ENCODE assay signal across 12 cellular contexts in genomic region chr4:113293673-113294072, GRCh38.
A peak's percentile ranks its signal among the peaks of the same experiment; 100 is the strongest.
DNase-seq lines count a peak whose midpoint lies in the region; ATAC-seq and TF ChIP-seq lines count a peak whose summit lies in the region.
"Had no signal": no experiment of that assay in that cellular context is flagged by ENCODE, and none has a peak within 500 bp of the region (broad histone marks: within the 10 kb centered on the region; RNA-seq: fewer than 3 reads in every experiment).

No MANE protein-coding gene starts in this region.

- H3K27me3 ChIP-seq in BJ (ENCODE audit: control insufficient read depth, insufficient read depth, low read length) (no peaks in the 10 kb centered on the region), right atrium auricular region (no peaks in the 10 kb centered on the region), skeletal muscle tissue (ENCODE audit: control insufficient read depth in 3 of 3, insufficient read depth in 3 of 3, low read length in 3 of 3) (no peaks in the 10 kb centered on the region), Karpas-422 (ENCODE audit: low read length) (no peaks in the 10 kb centered on the region)

- H3K27ac Mint-ChIP-seq in brain (peak overlapping the region; percentile 85 to 99 (median 98)), nephron progenitor cell (no peak overlapping the region)
- H3K27ac Mint-ChIP-seq in stimulated activated naive CD8-positive, alpha-beta T cell treated with anti-CD3 and anti-CD28 coated beads, Interleukin-15, amount 100 ng/mL, for 72 hours, result no peak overlapping the region
- H3K27ac Mint-ChIP-seq: CD14-positive monocyte had no signal

- H3K27me3 Mint-ChIP-seq in brain (no peaks in the 10 kb centered on the region), nephron progenitor cell (ENCODE audit: low read depth, poor library complexity) (no peaks in the 10 kb centered on the region)
- peaks cover 11% of the 10 kb centered on the region for H3K27me3 Mint-ChIP-seq in stimulated activated naive CD8-positive, alpha-beta T cell treated with anti-CD3 and anti-CD28 coated beads, Interleukin-15, amount 100 ng/mL, for 72 hours

- H3K4me3 ChIP-seq in BJ (ENCODE audit: low read depth, low read length) (no peak overlapping the region), right atrium auricular region (peak overlapping the region; percentile 12 to 24), skeletal muscle tissue (ENCODE audit: low read length in 3 of 3) (peak overlapping the region in 1 of 3 donors; percentile 52), Karpas-422 (ENCODE audit: low read length) (no peak overlapping the region)

- H3K4me1 ChIP-seq in right atrium auricular region (peaks cover 0 to 39% of the 10 kb centered on the region in 2 donors), skeletal muscle tissue (ENCODE audit: control insufficient read depth in 3 of 3, insufficient read depth in 3 of 3, low read length in 3 of 3) (no peaks in the 10 kb centered on the region), Karpas-422 (ENCODE audit: low read length) (peaks cover 16% of the 10 kb centered on the region)

- CTCF ChIA-PET in BJ (lab: Yijun Ruan, JAX), result interaction anchor here (0.7 to 2.1 kb wide), 8 partner anchors 8 to 190 kb away, joined by 3 to 11 read pairs (median 4); no protein-coding TSS in a partner anchor

- H3K4me2 ChIP-seq in Karpas-422 (ENCODE audit: low read depth, low read length, poor library complexity, severe bottlenecking), result no peak overlapping the region

- H3K9me3 ChIP-seq in right atrium auricular region (no peaks in the 10 kb centered on the region), skeletal muscle tissue (ENCODE audit: control insufficient read depth in 3 of 3, low read length in 3 of 3) (no peaks in the 10 kb centered on the region), Karpas-422 (ENCODE audit: low read length) (no peaks in the 10 kb centered on the region)

- POLR2A ChIA-PET in BJ (lab: Charles Lee), result no interaction called here

- ATAC-seq in GM19463 (IDR thresholded peaks at IDR 0.05; ENCODE audit: unreplicated experiment), result no peak
- no peak for ATAC-seq in stimulated activated naive CD8-positive, alpha-beta T cell treated with anti-CD3 and anti-CD28 coated beads, Interleukin-15, amount 100 ng/mL, for 72 hours

- peak; percentile 47 for TF ChIP-seq CTCF in BJ (IDR thresholded peaks at IDR 0.05; ENCODE audit: insufficient read depth, low read depth, low read length)
- peak; percentile 34 to 56 for TF ChIP-seq CTCF in brain (conservative IDR thresholded peaks at IDR 0.05)
- no peak for TF ChIP-seq CTCF in right atrium auricular region (IDR thresholded peaks at IDR 0.05)
- no peak for TF ChIP-seq CTCF in nephron progenitor cell (IDR thresholded peaks at IDR 0.05)

- DNase-seq in BJ (ENCODE audit: low read depth), result no peak
- no peak for DNase-seq in right atrium auricular region (ENCODE audit: low spot score)
- DNase-seq in Karpas-422, result no peak
- DNase-seq in nephron progenitor cell, result no peak
- DNase-seq in stimulated activated naive CD8-positive, alpha-beta T cell treated with anti-CD3 and anti-CD28 coated beads, Interleukin-15, amount 100 ng/mL, for 72 hours, result no peak
- DNase-seq: RPMI8226; stimulated activated CD4-positive, alpha-beta T cell treated with anti-CD3 and anti-CD28 coated beads, Interleukin-12 subunit alpha, Interleukin-12 subunit beta, amount 100 ng/mL, for 4 hours had no signal

- no peaks in the 10 kb centered on the region for H3K36me3 ChIP-seq in BJ (ENCODE audit: control insufficient read depth, insufficient read depth, low read length)
- H3K36me3 ChIP-seq in right atrium auricular region, result peaks cover 4% of the 10 kb centered on the region
- H3K36me3 ChIP-seq in skeletal muscle tissue (ENCODE audit: control insufficient read depth in 3 of 3, insufficient read depth in 3 of 3, low read length in 3 of 3), result peaks cover 5 to 11% (median 10%) of the 10 kb centered on the region in 3 donors
- H3K36me3 ChIP-seq in Karpas-422 (ENCODE audit: insufficient read depth, low read length), result no peaks in the 10 kb centered on the region

- H3K4me3 Mint-ChIP-seq in brain (peak overlapping the region; percentile 75 to 88 (median 81)), nephron progenitor cell (no peak overlapping the region)
- H3K4me3 Mint-ChIP-seq in stimulated activated naive CD8-positive, alpha-beta T cell treated with anti-CD3 and anti-CD28 coated beads, Interleukin-15, amount 100 ng/mL, for 72 hours, result no peak overlapping the region
- H3K4me3 Mint-ChIP-seq: CD14-positive monocyte; central memory CD8-positive, alpha-beta T cell had no signal

- peaks cover 32% of the 10 kb centered on the region for H3K36me3 Mint-ChIP-seq in brain
- H3K36me3 Mint-ChIP-seq in nephron progenitor cell (ENCODE audit: low read depth), result peaks cover 2% of the 10 kb centered on the region
- H3K36me3 Mint-ChIP-seq: CD14-positive monocyte had no signal

- H3K9ac ChIP-seq in skeletal muscle tissue (ENCODE audit: low read depth in 1 of 3, low read length in 3 of 3) (peak overlapping the region in 1 of 3 donors; percentile 52), Karpas-422 (ENCODE audit: low read length) (no peak overlapping the region)

- H3K79me2 ChIP-seq in Karpas-422 (ENCODE audit: low read length), result no peaks in the 10 kb centered on the region

- H3K9me3 Mint-ChIP-seq in brain, result no peaks in the 10 kb centered on the region
- H3K9me3 Mint-ChIP-seq in nephron progenitor cell, result no peaks in the 10 kb centered on the region
- H3K9me3 Mint-ChIP-seq in stimulated activated naive CD8-positive, alpha-beta T cell treated with anti-CD3 and anti-CD28 coated beads, Interleukin-15, amount 100 ng/mL, for 72 hours, result no peaks in the 10 kb centered on the region
- H3K9me3 Mint-ChIP-seq: CD14-positive monocyte; central memory CD8-positive, alpha-beta T cell had no signal

- H3K9me2 ChIP-seq in Karpas-422 (replicated peaks; ENCODE audit: insufficient read depth, low read length), result no peaks in the 10 kb centered on the region

- H3K27ac ChIP-seq in right atrium auricular region (peak overlapping the region; percentile 78 to 80), skeletal muscle tissue (ENCODE audit: low read depth, low read length) (peak overlapping the region; percentile 73), Karpas-422 (ENCODE audit: low read length) (no peak overlapping the region)

- H3K4me1 Mint-ChIP-seq in brain, result peaks cover 75% of the 10 kb centered on the region
- peaks cover 28% of the 10 kb centered on the region for H3K4me1 Mint-ChIP-seq in nephron progenitor cell
- no peaks in the 10 kb centered on the region for H3K4me1 Mint-ChIP-seq in stimulated activated naive CD8-positive, alpha-beta T cell treated with anti-CD3 and anti-CD28 coated beads, Interleukin-15, amount 100 ng/mL, for 72 hours
- H3K4me1 Mint-ChIP-seq: CD14-positive monocyte; central memory CD8-positive, alpha-beta T cell had no signal

- H2AFZ ChIP-seq in Karpas-422 (ENCODE audit: low read length), result no peak overlapping the region

- no peaks in the 10 kb centered on the region for H4K20me1 ChIP-seq in Karpas-422 (ENCODE audit: insufficient read depth, low read depth, low read length)

Comparison
In these comparisons a context has a peak if more than half of its experiments do, and no peak if none do; other contexts are left out.
1. H3K4me3 ChIP-seq: peak in right atrium auricular region (2 of 2); none in BJ (single experiment) and Karpas-422 (single experiment).
2. CTCF ChIP-seq: peak in BJ (single experiment) and brain (2 of 2); none in right atrium auricular region (0 of 2) and nephron progenitor cell (single experiment).
3. H3K27ac Mint-ChIP-seq: peak in brain (5 of 5); none in nephron progenitor cell (single experiment) and stimulated activated naive CD8-positive, alpha-beta T cell treated with anti-CD3 and anti-CD28 coated beads, Interleukin-15, amount 100 ng/mL, for 72 hours (0 of 2).
4. H3K4me3 Mint-ChIP-seq: peak in brain (5 of 5); none in nephron progenitor cell (single experiment) and stimulated activated naive CD8-positive, alpha-beta T cell treated with anti-CD3 and anti-CD28 coated beads, Interleukin-15, amount 100 ng/mL, for 72 hours (0 of 2).